ENCODE assay signal across 8 cellular contexts in the genomic region with DNA sequence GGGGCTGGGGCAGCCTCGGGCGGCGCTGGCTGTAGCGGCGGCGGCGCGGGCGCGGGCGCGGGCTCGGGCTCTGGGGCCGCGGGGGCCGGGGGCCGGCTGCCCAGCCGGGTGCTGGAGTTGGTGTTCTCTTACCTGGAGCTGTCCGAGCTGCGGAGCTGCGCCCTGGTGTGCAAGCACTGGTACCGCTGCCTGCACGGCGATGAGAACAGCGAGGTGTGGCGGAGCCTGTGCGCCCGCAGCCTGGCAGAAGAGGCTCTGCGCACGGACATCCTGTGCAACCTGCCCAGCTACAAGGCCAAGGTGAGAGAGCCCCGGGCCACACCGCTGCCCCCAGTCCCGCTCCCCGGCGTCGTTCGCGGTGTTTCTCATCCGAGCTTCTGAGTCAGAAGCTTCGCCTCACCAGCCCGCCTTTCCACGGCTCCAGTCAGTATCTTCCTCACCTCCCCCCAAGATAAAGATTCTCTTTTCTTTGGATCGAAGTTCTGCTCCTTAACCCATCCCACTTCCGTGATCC. TPM values are rescaled to one million over a fixed set of nuclear protein-coding genes. Genes with fewer than 3 reads are reported as not detected.
DNase-seq lines count a peak whose midpoint lies in the region; ATAC-seq, FAIRE-seq and TF ChIP-seq lines count a peak whose summit lies in the region.

No MANE protein-coding gene starts in this region.

- FAIRE-seq in urothelium cell line (lab: Jason Lieb, UNC) = no peak

- H3K36me3 ChIP-seq in OCI-LY1 (ENCODE audit: insufficient read depth, low read length) (peaks cover 6% of the 10 kb centered on the region; the same call in 1 of the 2 replicates), parathyroid adenoma (ENCODE audit: control insufficient read depth, insufficient read depth, low read length) (no peaks in the 10 kb centered on the region)

- peaks cover 61% of the 10 kb centered on the region for H3K79me2 ChIP-seq in OCI-LY1 (ENCODE audit: insufficient read depth, low read length)
- peaks cover 33% of the 10 kb centered on the region for H3K79me2 ChIP-seq in parathyroid adenoma

- peaks cover 7% of the 10 kb centered on the region for H3K4me1 Mint-ChIP-seq in glutamatergic neuron (ENCODE audit: low read depth, unreplicated experiment)

- peak overlapping the region; percentile 79 for H3K27ac Mint-ChIP-seq in glutamatergic neuron (ENCODE audit: unreplicated experiment)

- H3K36me3 Mint-ChIP-seq in glutamatergic neuron (ENCODE audit: unreplicated experiment) = peaks cover 5% of the 10 kb centered on the region

- TF ChIP-seq CTCF in OCI-LY1 (IDR thresholded peaks at IDR 0.05; ENCODE audit: low read length) (no peak), glutamatergic neuron (IDR thresholded peaks at IDR 0.05; ENCODE audit: partially characterized antibody, unreplicated experiment) (no peak), parathyroid adenoma (IDR thresholded peaks at IDR 0.05) (no peak)

- peak; percentile 34 for ATAC-seq in HG02981 (IDR thresholded peaks at IDR 0.05; ENCODE audit: unreplicated experiment)

- H3K4me2 ChIP-seq in OCI-LY1 (ENCODE audit: low read length) (peak overlapping the region; percentile 78), parathyroid adenoma (ENCODE audit: low read length) (peak overlapping the region; percentile 61)

- H3K27me3 ChIP-seq in OCI-LY1 (ENCODE audit: insufficient read depth, low read length) = no peaks in the 10 kb centered on the region
- H3K27me3 ChIP-seq in parathyroid adenoma (ENCODE audit: control insufficient read depth, insufficient read depth, low read length) = no peaks in the 10 kb centered on the region

- DNase-seq in NK-92 treated with Interleukin-12 subunit alpha and Interleukin-12 subunit beta, amount 100 ng/mL, for 24 hours (lab: John Stamatoyannopoulos, UW) = peak; percentile 63
- DNase-seq in NK-92 (lab: John Stamatoyannopoulos, UW; ENCODE audit: unreplicated experiment) (no peak), glutamatergic neuron (peak; percentile 55), urothelium cell line (ENCODE audit: low spot score) (peak; percentile 38)
- peak; percentile 85 for DNase-seq in activated effector memory CD4-positive, alpha-beta T cell treated with anti-CD3 and anti-CD28 coated beads, Interleukin-2, amount 50 U/mL, for 16 hours

- no peaks in the 10 kb centered on the region for H3F3A ChIP-seq in OCI-LY1 (ENCODE audit: insufficient read depth, low read length)

- peak overlapping the region; percentile 21 for H3K27ac ChIP-seq in OCI-LY1 (ENCODE audit: low read depth, low read length, poor library complexity, severe bottlenecking)
- H3K27ac ChIP-seq in parathyroid adenoma = peak overlapping the region; percentile 60

- no peak overlapping the region for H2AFZ ChIP-seq in OCI-LY1 (ENCODE audit: low read length)
- H2AFZ ChIP-seq in parathyroid adenoma = peak overlapping the region; percentile 77

- H3K9me2 ChIP-seq in OCI-LY1 (ENCODE audit: low read depth, low read length) = no peaks in the 10 kb centered on the region

- H3K4me1 ChIP-seq in OCI-LY1 (ENCODE audit: insufficient read depth, low read length, severe bottlenecking) (peaks cover 44% of the 10 kb centered on the region), parathyroid adenoma (peaks cover 4% of the 10 kb centered on the region)

- H3K9ac ChIP-seq in OCI-LY1 (ENCODE audit: low read length) (peak overlapping the region; percentile 90), parathyroid adenoma (no peak overlapping the region)

- H3K4me3 ChIP-seq in OCI-LY1 (ENCODE audit: low read depth, low read length, poor library complexity, severe bottlenecking) (peak overlapping the region; percentile 81), parathyroid adenoma (ENCODE audit: low read depth, low read length) (peak overlapping the region; percentile 71)

- H3K9me3 ChIP-seq in OCI-LY1 (ENCODE audit: low read length) (no peaks in the 10 kb centered on the region), parathyroid adenoma (ENCODE audit: control insufficient read depth, low read length) (no peaks in the 10 kb centered on the region)

- H3K9me3 Mint-ChIP-seq in glutamatergic neuron (ENCODE audit: unreplicated experiment) = peaks cover 4% of the 10 kb centered on the region

- peaks cover 4% of the 10 kb centered on the region for H3K27me3 Mint-ChIP-seq in glutamatergic neuron (ENCODE audit: unreplicated experiment)

- H4K20me1 ChIP-seq in OCI-LY1 (ENCODE audit: insufficient read depth, low read length) = no peaks in the 10 kb centered on the region

- peak overlapping the region; percentile 96 for H3K4me3 Mint-ChIP-seq in glutamatergic neuron (ENCODE audit: unreplicated experiment)

RNA-seq across cellular contexts. Expression of gene FBXO45, which starts 0.6 kb away (rescaled TPM):
- 15.6 TPM for total RNA-seq in glutamatergic neuron (ENCODE audit: unreplicated experiment)

RNA-seq across cellular contexts. Expression of gene WDR53, which starts 0.7 kb away (rescaled TPM):
- 7.8 TPM for total RNA-seq in glutamatergic neuron (ENCODE audit: unreplicated experiment)

RNA-seq across cellular contexts. Expression of gene SMCO1, which starts 53.9 kb away (rescaled TPM):
- not detected for total RNA-seq in glutamatergic neuron (ENCODE audit: unreplicated experiment)
